Comparison of ENCODE assay signal across 26 cellular contexts in genomic region chr1:82600314-82600713, GRCh38.
"Had no signal": no experiment of that assay in that cellular context is flagged by ENCODE, and none has a peak within 500 bp of the region (broad histone marks: within the 10 kb centered on the region; RNA-seq: fewer than 3 reads in every experiment).

No MANE protein-coding gene starts in this region.

- H3K27me3 ChIP-seq: colonic mucosa, esophagus squamous epithelium, gastrocnemius medialis, heart right ventricle had no signal

- ATAC-seq: effector memory CD8-positive, alpha-beta T cell; esophagus mucosa; gastrocnemius medialis; heart right ventricle; left colon; left lobe of liver; left ventricle myocardium superior; lower lobe of right lung; mucosa of descending colon had no signal

- DNase-seq: colonic mucosa; cortex of kidney; effector CD8-positive, alpha-beta T cell; effector memory CD8-positive, alpha-beta T cell; endodermal cell; erythroblast; esophagus squamous epithelium; foreskin melanocyte; gastrocnemius medialis; glutamatergic neuron; head of caudate nucleus; heart right ventricle; hippocampal formation; islet precursor cell; kidney; kidney glomerular epithelial cell; left colon; left ventricle myocardium superior; lower lobe of right lung; mesenchymal stem cell; mucosa of descending colon; naive B cell had no signal

- H3K9me3 ChIP-seq: colonic mucosa, esophagus squamous epithelium, gastrocnemius medialis, heart right ventricle, lower lobe of right lung, mucosa of descending colon had no signal

- H3K4me3 ChIP-seq: colonic mucosa, esophagus squamous epithelium, gastrocnemius medialis, heart right ventricle, lower lobe of right lung, mucosa of descending colon had no signal

- H3K27ac ChIP-seq: colonic mucosa, epithelial cell of prostate, esophagus squamous epithelium, gastrocnemius medialis, heart right ventricle, lower lobe of right lung had no signal

- FAIRE-seq: endometrium had no signal

- H3K4me1 ChIP-seq: colonic mucosa, esophagus squamous epithelium, gastrocnemius medialis, lower lobe of right lung had no signal

- H3K36me3 ChIP-seq: colonic mucosa, esophagus squamous epithelium, gastrocnemius medialis, heart right ventricle, lower lobe of right lung had no signal
